ENCODE assay signal across 8 cellular contexts in the genomic region with DNA sequence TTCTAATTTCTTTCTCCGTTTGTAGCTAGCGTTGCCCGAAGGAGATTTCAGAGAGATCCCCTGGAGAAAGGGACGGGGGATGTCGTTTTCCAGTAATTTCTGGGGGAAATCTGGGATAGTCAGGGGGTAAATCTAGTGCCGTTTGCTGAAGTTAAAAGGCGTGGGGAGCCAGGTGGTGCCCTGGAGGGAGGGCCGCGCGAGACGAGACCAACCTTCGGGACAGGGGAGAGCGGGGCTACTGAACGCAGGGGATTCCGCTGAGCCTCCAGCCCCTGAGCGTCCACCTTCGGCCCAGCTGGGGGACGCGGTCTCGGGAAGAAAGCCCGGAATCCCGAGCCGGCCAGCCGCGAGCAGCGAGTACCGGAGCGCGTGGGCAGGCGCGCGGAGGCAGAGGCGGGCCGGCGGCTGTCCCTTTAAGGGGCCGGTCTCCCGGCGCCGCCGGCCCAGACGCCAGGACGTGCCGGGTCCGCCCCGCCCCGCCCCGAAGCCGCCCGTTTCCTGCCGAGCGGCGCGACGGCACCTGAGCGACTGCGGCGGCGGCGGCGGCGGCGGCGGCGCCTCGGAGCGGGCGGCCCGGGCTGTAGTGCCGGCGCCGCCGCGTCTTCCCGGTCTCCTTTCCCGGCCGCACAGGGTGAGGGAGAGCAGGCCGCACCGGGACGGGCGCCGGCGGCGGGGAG. TPM values are rescaled to one million over a fixed set of nuclear protein-coding genes. Genes with fewer than 3 reads are reported as not detected.
DNase-seq lines count a peak whose midpoint lies in the region; ATAC-seq and TF ChIP-seq lines count a peak whose summit lies in the region.

A gene with protein sequence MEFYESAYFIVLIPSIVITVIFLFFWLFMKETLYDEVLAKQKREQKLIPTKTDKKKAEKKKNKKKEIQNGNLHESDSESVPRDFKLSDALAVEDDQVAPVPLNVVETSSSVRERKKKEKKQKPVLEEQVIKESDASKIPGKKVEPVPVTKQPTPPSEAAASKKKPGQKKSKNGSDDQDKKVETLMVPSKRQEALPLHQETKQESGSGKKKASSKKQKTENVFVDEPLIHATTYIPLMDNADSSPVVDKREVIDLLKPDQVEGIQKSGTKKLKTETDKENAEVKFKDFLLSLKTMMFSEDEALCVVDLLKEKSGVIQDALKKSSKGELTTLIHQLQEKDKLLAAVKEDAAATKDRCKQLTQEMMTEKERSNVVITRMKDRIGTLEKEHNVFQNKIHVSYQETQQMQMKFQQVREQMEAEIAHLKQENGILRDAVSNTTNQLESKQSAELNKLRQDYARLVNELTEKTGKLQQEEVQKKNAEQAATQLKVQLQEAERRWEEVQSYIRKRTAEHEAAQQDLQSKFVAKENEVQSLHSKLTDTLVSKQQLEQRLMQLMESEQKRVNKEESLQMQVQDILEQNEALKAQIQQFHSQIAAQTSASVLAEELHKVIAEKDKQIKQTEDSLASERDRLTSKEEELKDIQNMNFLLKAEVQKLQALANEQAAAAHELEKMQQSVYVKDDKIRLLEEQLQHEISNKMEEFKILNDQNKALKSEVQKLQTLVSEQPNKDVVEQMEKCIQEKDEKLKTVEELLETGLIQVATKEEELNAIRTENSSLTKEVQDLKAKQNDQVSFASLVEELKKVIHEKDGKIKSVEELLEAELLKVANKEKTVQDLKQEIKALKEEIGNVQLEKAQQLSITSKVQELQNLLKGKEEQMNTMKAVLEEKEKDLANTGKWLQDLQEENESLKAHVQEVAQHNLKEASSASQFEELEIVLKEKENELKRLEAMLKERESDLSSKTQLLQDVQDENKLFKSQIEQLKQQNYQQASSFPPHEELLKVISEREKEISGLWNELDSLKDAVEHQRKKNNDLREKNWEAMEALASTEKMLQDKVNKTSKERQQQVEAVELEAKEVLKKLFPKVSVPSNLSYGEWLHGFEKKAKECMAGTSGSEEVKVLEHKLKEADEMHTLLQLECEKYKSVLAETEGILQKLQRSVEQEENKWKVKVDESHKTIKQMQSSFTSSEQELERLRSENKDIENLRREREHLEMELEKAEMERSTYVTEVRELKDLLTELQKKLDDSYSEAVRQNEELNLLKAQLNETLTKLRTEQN (N-terminal part only) (plus strand): TSS at position 484 of the 677 bp plus-strand sequence. CDS start 31,842 bp downstream, outside the sequence.

- H3K9me3 ChIP-seq in ascending aorta: no peaks in the 10 kb centered on the region

- no peaks in the 10 kb centered on the region for H3K36me3 ChIP-seq in ascending aorta

- in situ Hi-C loops in GM13977 (cut with MboI; ENCODE audit: low pct_unique_long_range_greater_than_20kb, low sequenced_read_pairs, unreplicated experiment): no loop called here

- intact Hi-C loops in ascending aorta (cut with DNase I): loop anchor here (5.0 to 10.0 kb wide), 2 partner anchors 305 to 537 kb away; partner anchors contain the start of genes FBXO34 and PELI2

- no peak for TF ChIP-seq CTCF in GM13977 (IDR thresholded peaks at IDR 0.05; ENCODE audit: extremely low read depth, insufficient read depth, missing control alignments)
- no peak for TF ChIP-seq CTCF in ascending aorta (IDR thresholded peaks at IDR 0.05)

- H3K4me1 ChIP-seq in ascending aorta: peaks cover 3 to 22% of the 10 kb centered on the region in 2 donors

- H3K4me3 ChIP-seq in ascending aorta: peak within 1 kb of the TSS; percentile 87 to 89

- H3K27me3 ChIP-seq in ascending aorta: no peaks in the 10 kb centered on the region

- ATAC-seq in HG02759 (IDR thresholded peaks at IDR 0.05; ENCODE audit: unreplicated experiment): peak; percentile 87

- DNase-seq in GM13977 (ENCODE audit: low spot score) (peak; percentile 94), NCI-H1417 treated with DMSO at 0.1 percent for 48 hours (lab: John Stamatoyannopoulos, UW) (peak; percentile 60), T-helper 22 cell (ENCODE audit: low read depth) (peak; percentile 75), ascending aorta (ENCODE audit: low spot score in 2 of 2) (peak; percentile 24 to 86), hepatic stellate cell (ENCODE audit: low spot score) (peak; percentile 80), retina (peak; percentile 88), cortex of kidney (lab: John Stamatoyannopoulos, UW) (no peak)

- H3K27ac ChIP-seq in ascending aorta: peak within 1 kb of the TSS; percentile 97

RNA-seq across cellular contexts. Expression of the gene that starts here (rescaled TPM):
- total RNA-seq in ascending aorta: 36.3 TPM
